In the genomic region with DNA sequence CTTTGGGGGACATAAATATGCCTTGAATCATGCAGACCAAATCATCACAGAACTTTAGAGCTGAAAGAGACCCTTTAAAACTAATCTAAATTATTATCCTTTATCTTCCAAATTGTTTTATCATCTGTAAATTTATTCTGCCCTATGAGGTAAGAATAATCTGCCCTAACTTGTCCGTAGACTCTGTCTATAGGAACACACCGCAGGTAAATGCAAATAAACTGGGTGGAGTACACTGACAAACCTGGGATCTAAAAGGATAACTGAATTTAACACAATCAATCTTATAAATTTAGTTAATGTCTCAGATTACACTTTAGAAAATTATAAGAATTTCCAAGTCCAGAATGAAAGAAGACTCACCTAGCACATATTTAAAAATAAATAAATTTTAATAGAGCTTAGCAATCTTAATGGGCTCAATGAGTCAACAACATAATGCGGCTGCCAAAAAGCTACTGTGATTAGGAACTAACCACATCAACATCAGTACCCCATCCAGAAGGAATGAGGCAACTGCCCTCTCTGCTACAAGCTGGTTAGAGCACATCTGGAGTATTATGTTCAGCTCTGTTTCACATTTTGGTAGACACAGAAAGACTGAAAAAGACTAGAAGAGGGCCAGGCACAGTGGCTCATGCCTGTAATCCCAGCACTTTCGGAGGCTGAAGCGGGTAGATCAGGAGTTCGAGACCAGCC, we compare ENCODE assay signal across 15 cellular contexts. TPM values are rescaled to one million over a fixed set of nuclear protein-coding genes. Genes with fewer than 3 reads are reported as not detected.
DNase-seq lines count a peak whose midpoint lies in the region; ATAC-seq lines count a peak whose summit lies in the region.
"Had no signal": no experiment of that assay in that cellular context is flagged by ENCODE, and none has a peak within 500 bp of the region (broad histone marks: within the 10 kb centered on the region; RNA-seq: fewer than 3 reads in every experiment).

No MANE protein-coding gene starts in this region.

- no peak overlapping the region for H3K27ac ChIP-seq in BLaER1

- DNase-seq in GM04503 (ENCODE audit: low read depth) (peak; percentile 54), naive B cell (no peak), DMS153 (lab: John Stamatoyannopoulos, UW) (no peak), HPDE6-E6E7 (ENCODE audit: extremely low spot score) (no peak)
- no peak for DNase-seq in activated naive CD8-positive, alpha-beta T cell treated with anti-CD3 and anti-CD28 coated beads, Interleukin-2, amount 50 U/mL, for 24 hours
- DNase-seq: activated CD4-positive, alpha-beta T cell treated with anti-CD3 and anti-CD28 coated beads, Interleukin-2, amount 50 U/mL, for 1 hour; aorta; GF-D8; NCI-H1694; SIG-M5; small intestine had no signal

- H3K9me3 Mint-ChIP-seq in activated naive CD8-positive, alpha-beta T cell treated with anti-CD3 and anti-CD28 coated beads, Interleukin-2, amount 50 U/mL, for 24 hours: no peaks in the 10 kb centered on the region
- no peaks in the 10 kb centered on the region for H3K9me3 Mint-ChIP-seq in naive B cell

- H3K4me1 ChIP-seq in BLaER1: peaks cover 48% of the 10 kb centered on the region

- peaks cover 26% of the 10 kb centered on the region; the same call in 1 of the 2 replicates for H4K20me1 ChIP-seq in BLaER1

- no peak for ATAC-seq in activated naive CD8-positive, alpha-beta T cell treated with anti-CD3 and anti-CD28 coated beads, Interleukin-2, amount 50 U/mL, for 24 hours
- ATAC-seq in naive B cell (ENCODE audit: low read depth in 2 of 2) (no peak), HG02981 (IDR thresholded peaks at IDR 0.05; ENCODE audit: unreplicated experiment) (no peak)
- ATAC-seq: HCT116 had no signal

- H3K4me2 ChIP-seq in BLaER1: peak overlapping the region; percentile 93; the same call in 1 of the 2 replicates

- no peaks in the 10 kb centered on the region for H3K27me3 ChIP-seq in BLaER1

- no peak overlapping the region for H3K27ac Mint-ChIP-seq in activated naive CD8-positive, alpha-beta T cell treated with anti-CD3 and anti-CD28 coated beads, Interleukin-2, amount 50 U/mL, for 24 hours
- H3K27ac Mint-ChIP-seq in naive B cell: peak overlapping the region in 4 of 6 donors; percentile 14 to 92 (median 56)

- H3K27me3 Mint-ChIP-seq in activated naive CD8-positive, alpha-beta T cell treated with anti-CD3 and anti-CD28 coated beads, Interleukin-2, amount 50 U/mL, for 24 hours: no peaks in the 10 kb centered on the region
- no peaks in the 10 kb centered on the region for H3K27me3 Mint-ChIP-seq in naive B cell

- H3K36me3 Mint-ChIP-seq in activated naive CD8-positive, alpha-beta T cell treated with anti-CD3 and anti-CD28 coated beads, Interleukin-2, amount 50 U/mL, for 24 hours (ENCODE audit: low read depth): peaks cover 2% of the 10 kb centered on the region
- H3K36me3 Mint-ChIP-seq in naive B cell: no peaks in the 10 kb centered on the region

- no peak overlapping the region for H3K4me3 ChIP-seq in BLaER1
- H3K4me3 ChIP-seq: lung had no signal

- peaks cover 4% of the 10 kb centered on the region; the same call in 1 of the 2 replicates for H3K36me3 ChIP-seq in BLaER1

- H3K4me1 Mint-ChIP-seq in activated naive CD8-positive, alpha-beta T cell treated with anti-CD3 and anti-CD28 coated beads, Interleukin-2, amount 50 U/mL, for 24 hours: peaks cover 46% of the 10 kb centered on the region
- peaks cover 19 to 48% (median 22%) of the 10 kb centered on the region in 3 donors for H3K4me1 Mint-ChIP-seq in naive B cell

- no peaks in the 10 kb centered on the region for H3K9me3 ChIP-seq in BLaER1

- peak overlapping the region; percentile 48 for H3K4me3 Mint-ChIP-seq in activated naive CD8-positive, alpha-beta T cell treated with anti-CD3 and anti-CD28 coated beads, Interleukin-2, amount 50 U/mL, for 24 hours
- peak overlapping the region in 6 of 8 donors; percentile 70 to 98 (median 88) for H3K4me3 Mint-ChIP-seq in naive B cell

- H3K9ac ChIP-seq in BLaER1: no peak overlapping the region

RNA-seq across cellular contexts. Expression of a gene that starts 5.6 kb away (rescaled TPM):
- polyA plus RNA-seq in naive B cell (ENCODE audit: low read depth in 6 of 6): 1 to 10 TPM; 4.4 to 5.6 (median 5.0) TPM
